11 cellular contexts compared by ENCODE assay signal in the genomic region with DNA sequence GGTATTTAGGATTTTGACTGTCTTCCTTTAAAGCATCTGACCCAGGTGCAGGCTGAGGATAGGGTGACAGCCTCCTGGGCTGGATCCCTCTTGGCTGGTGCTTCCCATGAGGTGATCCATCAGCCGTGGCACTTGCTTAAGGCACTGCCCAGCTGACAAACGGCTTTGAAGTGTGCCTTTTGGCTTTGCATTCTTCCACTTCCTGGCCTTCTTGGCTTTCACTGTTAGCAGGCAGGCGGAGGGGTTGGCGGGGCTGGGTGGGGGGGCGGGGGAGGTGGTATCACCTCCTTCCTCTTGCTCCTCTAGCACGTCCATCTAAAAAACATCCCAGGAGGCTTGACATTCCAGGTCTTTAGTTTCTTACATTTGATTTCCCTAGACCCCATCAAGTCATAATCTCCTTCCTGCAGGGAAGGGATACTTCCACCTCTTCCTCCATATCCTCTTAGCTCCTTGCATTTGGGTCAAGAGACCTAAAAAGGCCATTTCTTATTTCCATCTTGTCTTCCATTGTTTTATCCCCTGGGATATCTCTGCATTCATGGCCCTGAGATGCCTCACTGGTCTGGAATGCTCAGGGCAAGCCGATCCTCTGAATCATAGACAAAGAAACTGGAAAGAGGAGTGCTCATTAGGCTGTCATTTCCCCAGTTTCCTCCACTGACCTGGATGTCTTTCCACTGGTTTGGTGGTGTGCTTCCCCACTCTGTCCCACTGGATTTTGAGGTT. TPM values are rescaled to one million over a fixed set of nuclear protein-coding genes. Genes with fewer than 3 reads are reported as not detected.
DNase-seq lines count a peak whose midpoint lies in the region; ATAC-seq and TF ChIP-seq lines count a peak whose summit lies in the region.
"Had no signal": no experiment of that assay in that cellular context is flagged by ENCODE, and none has a peak within 500 bp of the region (broad histone marks: within the 10 kb centered on the region; RNA-seq: fewer than 3 reads in every experiment).

No MANE protein-coding gene starts in this region.

- intact Hi-C loops in sciatic nerve (cut with DNase I), result no loop called here

- TF ChIP-seq CTCF in RWPE2 (IDR thresholded peaks at IDR 0.05; ENCODE audit: poor library complexity, severe bottlenecking) (no peak), fibroblast of mammary gland (conservative IDR thresholded peaks at IDR 0.05; ENCODE audit: control insufficient read depth, insufficient read depth, low read depth, low read length) (no peak)

- H3K36me3 ChIP-seq in RWPE2 (ENCODE audit: low read depth), result no peaks in the 10 kb centered on the region

- ATAC-seq in RWPE2 (ENCODE audit: low read depth) (peak; percentile 99), sciatic nerve (peak; percentile 76), HG02588 (IDR thresholded peaks at IDR 0.05; ENCODE audit: unreplicated experiment) (no peak), GM19455 (IDR thresholded peaks at IDR 0.05; ENCODE audit: unreplicated experiment) (no peak)
- ATAC-seq: stimulated activated naive CD8-positive, alpha-beta T cell treated with anti-CD3 and anti-CD28 coated beads, Interleukin-15, amount 100 ng/mL, for 72 hours; T-cell had no signal

- DNase-seq in H4 (ENCODE audit: low spot score), result peak; percentile 61
- no peak for DNase-seq in RWPE2 (ENCODE audit: low spot score)
- peak; percentile 76 for DNase-seq in fibroblast of mammary gland (ENCODE audit: low read depth)
- DNase-seq in sciatic nerve (ENCODE audit: low spot score), result no peak
- DNase-seq in NCI-H2227 (lab: John Stamatoyannopoulos, UW; ENCODE audit: unreplicated experiment), result no peak
- DNase-seq in GOT3 (lab: John Stamatoyannopoulos, UW), result no peak
- DNase-seq: NCI-H1436; stimulated activated naive CD8-positive, alpha-beta T cell treated with anti-CD3 and anti-CD28 coated beads, Interleukin-15, amount 100 ng/mL, for 72 hours; T-cell had no signal

- H3K4me1 ChIP-seq in RWPE2 (ENCODE audit: insufficient read depth, poor library complexity, severe bottlenecking), result peaks cover 18% of the 10 kb centered on the region

- H3K9me3 ChIP-seq in RWPE2 (ENCODE audit: severe bottlenecking), result no peaks in the 10 kb centered on the region

- H3K27me3 ChIP-seq in RWPE2 (ENCODE audit: insufficient read depth, poor library complexity, severe bottlenecking), result no peaks in the 10 kb centered on the region

- peak overlapping the region; percentile 86 for H3K27ac ChIP-seq in RWPE2 (ENCODE audit: poor library complexity, severe bottlenecking)

- H3K4me3 ChIP-seq in RWPE2 (ENCODE audit: severe bottlenecking) (no peak overlapping the region), fibroblast of mammary gland (ENCODE audit: control insufficient read depth, low read depth, low read length) (no peak overlapping the region)

RNA-seq across cellular contexts. Expression of gene APLN, which starts 11.3 kb away (rescaled TPM):
- 0.19 and 0.74 TPM in 2 replicates for total RNA-seq in H4 (2014; rRNA removed; shearing (Covaris generic))
- 1.3 TPM for total RNA-seq in sciatic nerve

Comparison
In these comparisons a context has a peak if more than half of its experiments do, and no peak if none do; other contexts are left out.
1. DNase-seq: peak in H4 (single experiment) and fibroblast of mammary gland (single experiment); none in RWPE2 (single experiment), sciatic nerve (single experiment), NCI-H2227 (single experiment) and GOT3 (single experiment).
2. ATAC-seq: peak in RWPE2 (single experiment) and sciatic nerve (single experiment); none in HG02588 (single experiment) and GM19455 (single experiment).